In the genomic region with DNA sequence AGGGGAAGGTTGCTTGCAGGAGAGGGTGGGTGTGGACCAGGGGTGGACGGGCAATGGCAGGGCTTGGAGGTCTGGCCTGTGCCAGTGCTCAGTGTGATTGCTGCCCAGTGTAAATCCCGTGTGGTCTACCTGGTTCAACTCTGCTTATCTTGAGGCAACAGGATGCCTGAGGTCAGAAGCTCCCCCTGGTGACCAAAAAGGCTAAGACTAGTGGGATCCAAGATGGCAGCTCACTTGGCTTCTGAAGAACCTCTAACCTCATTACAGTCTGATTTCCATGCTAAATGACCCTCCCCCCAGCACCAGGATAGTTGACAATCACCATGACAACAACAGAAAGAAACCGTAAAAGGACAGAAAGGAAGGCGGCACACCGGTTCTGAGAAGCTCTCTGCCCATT, we compare ENCODE assay signal across 2 cellular contexts.
TF ChIP-seq lines count a peak whose summit lies in the region.

No MANE protein-coding gene starts in this region.

TF ChIP-seq in SK-N-SH, 30 proteins besides CTCF, POLR2A, EP300 and RAD21 (continued from another document):
- TF ChIP-seq, protein P1, sequence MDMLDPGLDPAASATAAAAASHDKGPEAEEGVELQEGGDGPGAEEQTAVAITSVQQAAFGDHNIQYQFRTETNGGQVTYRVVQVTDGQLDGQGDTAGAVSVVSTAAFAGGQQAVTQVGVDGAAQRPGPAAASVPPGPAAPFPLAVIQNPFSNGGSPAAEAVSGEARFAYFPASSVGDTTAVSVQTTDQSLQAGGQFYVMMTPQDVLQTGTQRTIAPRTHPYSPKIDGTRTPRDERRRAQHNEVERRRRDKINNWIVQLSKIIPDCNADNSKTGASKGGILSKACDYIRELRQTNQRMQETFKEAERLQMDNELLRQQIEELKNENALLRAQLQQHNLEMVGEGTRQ (IDR thresholded peaks at IDR 0.05; ENCODE audit: borderline replicate concordance, low read depth, low read length), result no peak
- TF ChIP-seq, protein P2, sequence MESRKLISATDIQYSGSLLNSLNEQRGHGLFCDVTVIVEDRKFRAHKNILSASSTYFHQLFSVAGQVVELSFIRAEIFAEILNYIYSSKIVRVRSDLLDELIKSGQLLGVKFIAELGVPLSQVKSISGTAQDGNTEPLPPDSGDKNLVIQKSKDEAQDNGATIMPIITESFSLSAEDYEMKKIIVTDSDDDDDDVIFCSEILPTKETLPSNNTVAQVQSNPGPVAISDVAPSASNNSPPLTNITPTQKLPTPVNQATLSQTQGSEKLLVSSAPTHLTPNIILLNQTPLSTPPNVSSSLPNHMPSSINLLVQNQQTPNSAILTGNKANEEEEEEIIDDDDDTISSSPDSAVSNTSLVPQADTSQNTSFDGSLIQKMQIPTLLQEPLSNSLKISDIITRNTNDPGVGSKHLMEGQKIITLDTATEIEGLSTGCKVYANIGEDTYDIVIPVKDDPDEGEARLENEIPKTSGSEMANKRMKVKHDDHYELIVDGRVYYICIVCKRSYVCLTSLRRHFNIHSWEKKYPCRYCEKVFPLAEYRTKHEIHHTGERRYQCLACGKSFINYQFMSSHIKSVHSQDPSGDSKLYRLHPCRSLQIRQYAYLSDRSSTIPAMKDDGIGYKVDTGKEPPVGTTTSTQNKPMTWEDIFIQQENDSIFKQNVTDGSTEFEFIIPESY (IDR thresholded peaks at IDR 0.05; ENCODE audit: borderline replicate concordance, low read depth), result no peak
- no peak for TF ChIP-seq TAF1 (IDR thresholded peaks at IDR 0.05; ENCODE audit: borderline replicate concordance, low read depth, low read length)
TF ChIP-seq in SK-N-SH: peak in this region for 0.

TF ChIP-seq in SK-N-SH treated with all-trans-retinoic acid at 6 μM for 48 hours, 23 proteins besides CTCF, POLR2A, EP300 and RAD21 (continued from another document):
- TF ChIP-seq, protein P3, sequence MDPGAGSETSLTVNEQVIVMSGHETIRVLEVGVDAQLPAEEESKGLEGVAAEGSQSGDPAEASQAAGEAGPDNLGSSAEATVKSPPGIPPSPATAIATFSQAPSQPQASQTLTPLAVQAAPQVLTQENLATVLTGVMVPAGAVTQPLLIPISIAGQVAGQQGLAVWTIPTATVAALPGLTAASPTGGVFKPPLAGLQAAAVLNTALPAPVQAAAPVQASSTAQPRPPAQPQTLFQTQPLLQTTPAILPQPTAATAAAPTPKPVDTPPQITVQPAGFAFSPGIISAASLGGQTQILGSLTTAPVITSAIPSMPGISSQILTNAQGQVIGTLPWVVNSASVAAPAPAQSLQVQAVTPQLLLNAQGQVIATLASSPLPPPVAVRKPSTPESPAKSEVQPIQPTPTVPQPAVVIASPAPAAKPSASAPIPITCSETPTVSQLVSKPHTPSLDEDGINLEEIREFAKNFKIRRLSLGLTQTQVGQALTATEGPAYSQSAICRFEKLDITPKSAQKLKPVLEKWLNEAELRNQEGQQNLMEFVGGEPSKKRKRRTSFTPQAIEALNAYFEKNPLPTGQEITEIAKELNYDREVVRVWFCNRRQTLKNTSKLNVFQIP (CRISPR knock-in tag; IDR thresholded peaks at IDR 0.05; ENCODE audit: borderline replicate concordance, low read depth), result no peak
- TF ChIP-seq PPARA (CRISPR knock-in tag; IDR thresholded peaks at IDR 0.05; ENCODE audit: borderline replicate concordance), result no peak
- TF ChIP-seq OSR1 (CRISPR knock-in tag; IDR thresholded peaks at IDR 0.05), result no peak
- TF ChIP-seq ZC3H10 (CRISPR knock-in tag; IDR thresholded peaks at IDR 0.05), result no peak
